Comparison of ENCODE assay signal across 14 cellular contexts in the genomic region with DNA sequence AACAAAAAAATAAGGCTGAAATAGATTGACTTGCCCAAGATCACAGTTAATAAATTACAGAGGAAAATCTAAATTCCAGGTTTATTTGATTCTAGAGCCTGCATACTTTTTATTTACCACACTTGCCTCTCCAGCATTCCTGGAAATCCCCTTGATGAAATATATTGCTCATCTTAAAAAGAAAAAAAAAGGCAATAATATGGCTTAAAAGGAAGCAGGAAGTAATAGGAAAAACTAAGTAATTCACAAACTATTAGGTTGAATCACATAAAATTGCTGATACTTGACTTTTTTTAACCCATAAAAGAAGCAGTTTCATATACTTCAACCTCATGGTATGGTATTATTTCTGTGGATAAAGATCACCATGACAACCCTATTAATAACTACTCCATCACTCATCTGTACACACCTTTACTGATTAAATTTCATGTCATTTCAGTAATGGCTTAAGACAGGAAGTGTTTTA. TPM values are rescaled to one million over a fixed set of nuclear protein-coding genes. Genes with fewer than 3 reads are reported as not detected.
DNase-seq lines count a peak whose midpoint lies in the region; ATAC-seq, FAIRE-seq and TF ChIP-seq lines count a peak whose summit lies in the region.
"Had no signal": no experiment of that assay in that cellular context is flagged by ENCODE, and none has a peak within 500 bp of the region (broad histone marks: within the 10 kb centered on the region; RNA-seq: fewer than 3 reads in every experiment).

No MANE protein-coding gene starts in this region.

- no peaks in the 10 kb centered on the region; a peak in 1 of 5 replicates for H3K27me3 ChIP-seq in HepG2 (ENCODE audit: control insufficient read depth in 1 of 2, insufficient read depth in 2 of 2, low read length in 2 of 2)
- H3K27me3 ChIP-seq: dorsolateral prefrontal cortex had no signal

- no peaks in the 10 kb centered on the region for H3K79me2 ChIP-seq in HepG2 (ENCODE audit: insufficient read depth, low read length)

- FAIRE-seq in HepG2 (lab: Jason Lieb, UNC): no peak
- FAIRE-seq: small intestine had no signal

- H3K4me2 ChIP-seq in HepG2 (ENCODE audit: low read depth, low read length): no peak overlapping the region

- no peak for TF ChIP-seq RAD21 in HepG2 (CRISPR knock-in tag; IDR thresholded peaks at IDR 0.05)

- TF ChIP-seq CTCF in HepG2 (CRISPR knock-in tag; IDR thresholded peaks at IDR 0.05) (no peak), lower leg skin (IDR thresholded peaks at IDR 0.05) (no peak)

- H3K27ac ChIP-seq in HepG2 (ENCODE audit: extremely low read length, insufficient read depth, low read length): no peak overlapping the region
- H3K27ac ChIP-seq: dorsolateral prefrontal cortex, HL-60 had no signal

- H3K9me3 ChIP-seq in HepG2 (ENCODE audit: low read length): no peaks in the 10 kb centered on the region
- H3K9me3 ChIP-seq: Caco-2 had no signal

- in situ Hi-C loops in HepG2 (cut with HindIII; ENCODE audit: extremely low pct_ligation_motif_present, low pct_unique_long_range_greater_than_20kb): loop anchor here (10.0 kb wide), 1 partner anchor 142 kb away; no protein-coding TSS in a partner anchor

- POLR2A ChIA-PET in HepG2 (lab: Yijun Ruan, JAX): no interaction called here

- no peak overlapping the region for H2AFZ ChIP-seq in HepG2 (ENCODE audit: low read length)

- TF ChIP-seq EP300 in HepG2 (IDR thresholded peaks at IDR 0.05; ENCODE audit: low read depth in 2 of 2, low read length in 2 of 2) (no peak), HepG2 (CRISPR knock-in tag; IDR thresholded peaks at IDR 0.05; ENCODE audit: borderline replicate concordance) (no peak)

- ATAC-seq in HG03175 (IDR thresholded peaks at IDR 0.05; ENCODE audit: unreplicated experiment) (peak; percentile 57), HepG2 (no peak), GM18505 (IDR thresholded peaks at IDR 0.05; ENCODE audit: unreplicated experiment) (no peak), HG02973 (IDR thresholded peaks at IDR 0.05; ENCODE audit: unreplicated experiment) (no peak)

- DNase-seq in Daoy (ENCODE audit: low read depth) (peak; percentile 15), amniotic epithelial cell (ENCODE audit: low read depth) (peak; percentile 34), HepG2 (ENCODE audit: low spot score) (no peak), HuH-7 (ENCODE audit: low spot score) (no peak), lower leg skin (ENCODE audit: low spot score in 2 of 2) (no peak)
- DNase-seq: Caco-2; dorsolateral prefrontal cortex; NCI-H1436; small intestine; stimulated activated CD8-positive, alpha-beta memory T cell treated with anti-CD3 and anti-CD28 coated beads, Interleukin-4, amount 100 ng/mL, for 48 hours had no signal

- H4K20me1 ChIP-seq in HepG2 (ENCODE audit: insufficient read depth, low read length): no peaks in the 10 kb centered on the region

- no peak for TF ChIP-seq POLR2A in HepG2 (IDR thresholded peaks at IDR 0.05; ENCODE audit: insufficient read depth in 1 of 2, low read depth in 2 of 2, low read length in 2 of 2)
- no peak for TF ChIP-seq POLR2A in GM18505 (IDR thresholded peaks at IDR 0.05; ENCODE audit: borderline replicate concordance, extremely low read depth, insufficient read depth, insufficient read length)
- TF ChIP-seq POLR2A in lower leg skin (IDR thresholded peaks at IDR 0.05): no peak

- H3K4me1 ChIP-seq in HepG2 (ENCODE audit: insufficient read depth, low read length): no peaks in the 10 kb centered on the region; the same call in 1 of the 2 replicates
- H3K4me1 ChIP-seq: Caco-2 had no signal

- H3K36me3 ChIP-seq in HepG2 (replicated peaks in 1 of 2; ENCODE audit: control insufficient read depth in 1 of 2, insufficient read depth in 2 of 2, low read length in 2 of 2): no peaks in the 10 kb centered on the region

- no peak overlapping the region for H3K4me3 ChIP-seq in HepG2 (replicated peaks in 1 of 3; ENCODE audit: insufficient read depth in 1 of 3, low read depth in 2 of 3, low read length in 3 of 3)
- H3K4me3 ChIP-seq in lower leg skin (ENCODE audit: low read depth, poor library complexity, severe bottlenecking): no peak overlapping the region
- H3K4me3 ChIP-seq: dorsolateral prefrontal cortex had no signal

- no peak overlapping the region for H3K9ac ChIP-seq in HepG2 (ENCODE audit: insufficient read depth, low read depth, low read length)

- CTCF ChIA-PET in HepG2 (lab: Yijun Ruan, JAX; ENCODE audit: low intra/inter-chr PET ratio, low total read pairs): no interaction called here

- no TSS peak for BruUV-seq in HepG2 (replicated peaks; lab: Mats Ljungman, UMichigan)

- intact Hi-C loops in HepG2 (cut with micrococcal nuclease; ENCODE audit: unreplicated experiment): no loop called here
- intact Hi-C loops in lower leg skin (cut with DNase I; ENCODE audit: low total_unique reads): no loop called here

TF ChIP-seq in HepG2, 621 proteins besides CTCF, POLR2A, EP300 and RAD21:
- TF ChIP-seq MAFK (conservative IDR thresholded peaks at IDR 0.05 in 1 of 2, IDR thresholded peaks at IDR 0.05 in 1 of 2; ENCODE audit: low read length in 2 of 2) (peak in 1 of 2 experiments; percentile 65; a peak in 3 of 4 replicates), ZEB1 (IDR thresholded peaks at IDR 0.05; ENCODE audit: insufficient replicate concordance, low read depth) (no peak), TAF1 (CRISPR knock-in tag; IDR thresholded peaks at IDR 0.05) (no peak), MAFF (IDR thresholded peaks at IDR 0.05; ENCODE audit: low read depth, low read length) (0 out of 2 replicates have a peak, but pooled peaks have one; percentile 25)

RNA-seq across cellular contexts. Expression of a gene that starts 52.9 kb away (rescaled TPM):
- total RNA-seq in Daoy (2014; rRNA removed; shearing (Covaris generic)): 224 and 254 TPM in 2 replicates
- total RNA-seq in HepG2 (2016; rRNA removed; fragmentation: Illumina TruSeq; extraction: Trizol): 195 and 221 TPM in 2 replicates
- total RNA-seq in HepG2 (2016; cell fraction: cytosol; rRNA removed; fragmentation: Illumina TruSeq; extraction: Trizol; ENCODE audit: low read depth): 23.3 and 28.3 TPM in 2 replicates
- 186 and 215 TPM in 2 replicates for total RNA-seq in HepG2 (2016; cell fraction: insoluble cytoplasmic fraction; rRNA removed; fragmentation: Illumina TruSeq; extraction: Trizol)
- total RNA-seq in HepG2 (2016; cell fraction: membrane; rRNA removed; fragmentation: Illumina TruSeq; extraction: Trizol): 37.8 and 46.3 TPM in 2 replicates
- 130 and 143 TPM in 2 replicates for total RNA-seq in HepG2 (2016; cell fraction: nucleus; rRNA removed; fragmentation: Illumina TruSeq; extraction: Trizol)
- polyA plus RNA-seq in HepG2 (2011; rRNA removed): 94.5 and 114 TPM in 2 replicates
- polyA plus RNA-seq in HepG2 (2011; cell fraction: cytosol; rRNA removed): 50.8 and 58.8 TPM in 2 replicates
- polyA plus RNA-seq in HepG2 (2011; cell fraction: nucleus; rRNA removed): 48.6 and 56.6 TPM in 2 replicates
- 70.2 and 87.2 TPM in 2 replicates for polyA plus RNA-seq in HepG2 (2012)
- 7.4 and 7.8 TPM in 2 replicates for polyA plus RNA-seq in HepG2 (2016; cell fraction: cytosol; fragmentation: Illumina TruSeq; extraction: Trizol; ENCODE audit: low read depth)
- polyA plus RNA-seq in HepG2 (2016; cell fraction: insoluble cytoplasmic fraction; fragmentation: Illumina TruSeq; extraction: Trizol; ENCODE audit: low read depth): 127 and 130 TPM in 2 replicates
- 15.2 and 16.9 TPM in 2 replicates for polyA plus RNA-seq in HepG2 (2016; cell fraction: membrane; fragmentation: Illumina TruSeq; extraction: Trizol; ENCODE audit: low read depth)
- 128 and 134 TPM in 2 replicates for polyA plus RNA-seq in HepG2 (2016; cell fraction: nucleus; fragmentation: Illumina TruSeq; extraction: Trizol; ENCODE audit: insufficient read depth, low read depth)
- 68.5 and 75.1 TPM in 2 replicates for polyA minus RNA-seq in HepG2 (2011; rRNA and poly(A)+ RNA removed; ENCODE audit: low replicate concordance)
- 114 and 128 TPM in 2 replicates for polyA minus RNA-seq in HepG2 (2011; cell fraction: cytosol; rRNA and poly(A)+ RNA removed)
- polyA minus RNA-seq in HepG2 (2011; cell fraction: nucleus; rRNA and poly(A)+ RNA removed): 115 and 138 TPM in 2 replicates
- 10 to 100 TPM; 59.8 to 74.8 (median 65.0) TPM for total RNA-seq in lower leg skin

Comparison
In these comparisons a context has a peak if more than half of its experiments do, and no peak if none do; other contexts are left out.
1. DNase-seq: peak in Daoy (single experiment) and amniotic epithelial cell (single experiment); none in HepG2 (single experiment), HuH-7 (single experiment) and lower leg skin (0 of 2).